ENCODE assay signal across 1 cellular context in the genomic region with DNA sequence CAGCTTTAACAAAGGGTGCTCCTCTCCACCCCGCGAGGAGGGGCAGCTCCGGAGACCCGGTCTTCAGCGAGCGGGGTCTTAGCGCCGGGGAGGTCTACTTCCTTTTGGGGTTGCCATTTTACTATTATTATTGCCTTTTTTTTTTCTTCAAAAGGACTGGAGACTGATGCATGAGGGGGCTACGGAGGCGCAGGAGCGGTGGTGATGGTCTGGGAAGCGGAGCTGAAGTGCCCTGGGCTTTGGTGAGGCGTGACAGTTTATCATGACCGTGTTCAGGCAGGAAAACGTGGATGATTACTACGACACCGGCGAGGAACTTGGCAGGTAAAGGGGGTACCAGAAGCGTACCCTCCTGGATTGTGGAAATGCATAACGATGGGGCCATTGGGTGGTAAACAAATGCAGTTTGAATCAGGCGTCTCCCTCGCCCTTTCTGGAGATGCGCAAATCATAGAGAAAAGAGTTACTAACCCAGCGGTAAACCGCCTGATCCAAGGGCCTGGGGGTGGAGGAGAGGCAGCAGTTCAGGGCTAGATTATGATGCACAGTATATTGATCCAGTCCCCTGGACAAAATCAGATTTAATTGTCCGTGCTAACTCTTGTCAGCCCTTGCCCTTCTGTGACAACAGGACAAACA.
TF ChIP-seq lines count a peak whose summit lies in the region.

No MANE protein-coding gene starts in this region.

TF ChIP-seq in HepG2, 621 proteins besides CTCF, POLR2A, EP300 and RAD21 (continued from another document):
- TF ChIP-seq, protein P1, sequence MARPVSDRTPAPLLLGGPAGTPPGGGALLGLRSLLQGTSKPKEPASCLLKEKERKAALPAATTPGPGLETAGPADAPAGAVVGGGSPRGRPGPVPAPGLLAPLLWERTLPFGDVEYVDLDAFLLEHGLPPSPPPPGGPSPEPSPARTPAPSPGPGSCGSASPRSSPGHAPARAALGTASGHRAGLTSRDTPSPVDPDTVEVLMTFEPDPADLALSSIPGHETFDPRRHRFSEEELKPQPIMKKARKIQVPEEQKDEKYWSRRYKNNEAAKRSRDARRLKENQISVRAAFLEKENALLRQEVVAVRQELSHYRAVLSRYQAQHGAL (CRISPR knock-in tag; IDR thresholded peaks at IDR 0.05; ENCODE audit: not compliant biosample characterization): no peak
- TF ChIP-seq, protein P2, sequence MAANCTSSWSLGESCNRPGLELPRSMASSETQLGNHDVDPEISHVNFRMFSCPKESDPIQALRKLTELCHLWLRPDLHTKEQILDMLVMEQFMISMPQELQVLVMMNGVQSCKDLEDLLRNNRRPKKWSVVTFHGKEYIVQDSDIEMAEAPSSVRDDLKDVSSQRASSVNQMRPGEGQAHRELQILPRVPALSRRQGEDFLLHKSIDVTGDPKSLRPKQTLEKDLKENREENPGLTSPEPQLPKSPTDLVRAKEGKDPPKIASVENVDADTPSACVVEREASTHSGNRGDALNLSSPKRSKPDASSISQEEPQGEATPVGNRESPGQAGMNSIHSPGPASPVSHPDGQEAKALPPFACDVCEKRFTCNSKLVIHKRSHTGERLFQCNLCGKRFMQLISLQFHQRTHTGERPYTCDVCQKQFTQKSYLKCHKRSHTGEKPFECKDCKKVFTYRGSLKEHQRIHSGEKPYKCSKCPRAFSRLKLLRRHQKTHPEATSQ (CRISPR knock-in tag; IDR thresholded peaks at IDR 0.05; ENCODE audit: borderline replicate concordance): no peak
- TF ChIP-seq DMAP1 (CRISPR knock-in tag; IDR thresholded peaks at IDR 0.05): 0 out of 2 replicates have a peak, but pooled peaks have one; percentile 5
- peak; percentile 58; the same call in 1 of the 2 replicates for TF ChIP-seq ELF4 (CRISPR knock-in tag; IDR thresholded peaks at IDR 0.05; ENCODE audit: borderline replicate concordance)
- 0 out of 2 replicates have a peak, but pooled peaks have one; percentile 3 for TF ChIP-seq ZNF253 (CRISPR knock-in tag; IDR thresholded peaks at IDR 0.05; ENCODE audit: borderline replicate concordance)
- no peak for TF ChIP-seq ZFP37 (CRISPR knock-in tag; IDR thresholded peaks at IDR 0.05; ENCODE audit: borderline replicate concordance)
- TF ChIP-seq TGIF2 (CRISPR knock-in tag; IDR thresholded peaks at IDR 0.05): 0 out of 2 replicates have a peak, but pooled peaks have one; percentile 15
- TF ChIP-seq, protein P3, sequence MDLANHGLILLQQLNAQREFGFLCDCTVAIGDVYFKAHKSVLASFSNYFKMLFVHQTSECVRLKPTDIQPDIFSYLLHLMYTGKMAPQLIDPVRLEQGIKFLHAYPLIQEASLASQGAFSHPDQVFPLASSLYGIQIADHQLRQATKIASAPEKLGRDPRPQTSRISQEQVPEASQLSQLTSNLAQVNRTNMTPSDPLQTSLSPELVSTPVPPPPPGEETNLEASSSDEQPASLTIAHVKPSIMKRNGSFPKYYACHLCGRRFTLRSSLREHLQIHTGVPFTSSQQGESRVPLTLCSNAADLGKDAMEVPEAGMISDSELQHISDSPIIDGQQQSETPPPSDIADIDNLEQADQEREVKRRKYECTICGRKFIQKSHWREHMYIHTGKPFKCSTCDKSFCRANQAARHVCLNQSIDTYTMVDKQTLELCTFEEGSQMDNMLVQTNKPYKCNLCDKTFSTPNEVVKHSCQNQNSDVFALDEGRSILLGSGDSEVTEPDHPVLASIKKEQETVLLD (CRISPR knock-in tag; IDR thresholded peaks at IDR 0.05; ENCODE audit: low read depth): no peak
- no peak for TF ChIP-seq KDM3A (CRISPR knock-in tag; IDR thresholded peaks at IDR 0.05; ENCODE audit: low read depth)
- 0 out of 2 replicates have a peak, but pooled peaks have one; percentile 12 for TF ChIP-seq ZNF605 (CRISPR knock-in tag; IDR thresholded peaks at IDR 0.05)
- no peak for TF ChIP-seq FOXO1 (CRISPR knock-in tag; IDR thresholded peaks at IDR 0.05)
- TF ChIP-seq ZNF672 (CRISPR knock-in tag; IDR thresholded peaks at IDR 0.05): no peak
- TF ChIP-seq ZNF772 (CRISPR knock-in tag; IDR thresholded peaks at IDR 0.05): 0 out of 2 replicates have a peak, but pooled peaks have one; percentile 2
- no peak for TF ChIP-seq SIX4 (CRISPR knock-in tag; IDR thresholded peaks at IDR 0.05)
- 0 out of 2 replicates have a peak, but pooled peaks have one; percentile 11 for TF ChIP-seq ONECUT2 (CRISPR knock-in tag; IDR thresholded peaks at IDR 0.05)
- TF ChIP-seq ZNF83 (CRISPR knock-in tag; IDR thresholded peaks at IDR 0.05; ENCODE audit: borderline replicate concordance): no peak
- TF ChIP-seq ELF3 (CRISPR knock-in tag; IDR thresholded peaks at IDR 0.05): no peak
- no peak for TF ChIP-seq ZFP62 (CRISPR knock-in tag; IDR thresholded peaks at IDR 0.05)
- TF ChIP-seq, protein P4, sequence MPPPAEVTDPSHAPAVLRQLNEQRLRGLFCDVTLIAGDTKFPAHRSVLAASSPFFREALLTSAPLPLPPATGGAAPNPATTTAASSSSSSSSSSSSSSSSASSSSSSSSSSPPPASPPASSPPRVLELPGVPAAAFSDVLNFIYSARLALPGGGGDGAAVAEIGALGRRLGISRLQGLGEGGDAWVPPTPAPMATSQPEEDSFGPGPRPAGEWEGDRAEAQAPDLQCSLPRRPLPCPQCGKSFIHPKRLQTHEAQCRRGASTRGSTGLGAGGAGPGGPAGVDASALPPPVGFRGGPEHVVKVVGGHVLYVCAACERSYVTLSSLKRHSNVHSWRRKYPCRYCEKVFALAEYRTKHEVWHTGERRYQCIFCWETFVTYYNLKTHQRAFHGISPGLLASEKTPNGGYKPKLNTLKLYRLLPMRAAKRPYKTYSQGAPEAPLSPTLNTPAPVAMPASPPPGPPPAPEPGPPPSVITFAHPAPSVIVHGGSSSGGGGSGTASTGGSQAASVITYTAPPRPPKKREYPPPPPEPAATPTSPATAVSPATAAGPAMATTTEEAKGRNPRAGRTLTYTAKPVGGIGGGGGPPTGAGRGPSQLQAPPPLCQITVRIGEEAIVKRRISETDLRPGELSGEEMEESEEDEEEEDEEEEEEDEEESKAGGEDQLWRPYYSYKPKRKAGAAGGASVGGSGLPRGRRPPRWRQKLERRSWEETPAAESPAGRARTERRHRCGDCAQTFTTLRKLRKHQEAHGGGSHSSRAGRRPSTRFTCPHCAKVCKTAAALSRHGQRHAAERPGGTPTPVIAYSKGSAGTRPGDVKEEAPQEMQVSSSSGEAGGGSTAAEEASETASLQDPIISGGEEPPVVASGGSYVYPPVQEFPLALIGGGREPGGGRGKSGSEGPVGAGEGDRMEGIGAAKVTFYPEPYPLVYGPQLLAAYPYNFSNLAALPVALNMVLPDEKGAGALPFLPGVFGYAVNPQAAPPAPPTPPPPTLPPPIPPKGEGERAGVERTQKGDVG (CRISPR knock-in tag; IDR thresholded peaks at IDR 0.05; ENCODE audit: borderline replicate concordance): peak; percentile 31; the same call in 1 of the 2 replicates
- TF ChIP-seq ZNF564 (CRISPR knock-in tag; IDR thresholded peaks at IDR 0.05): 0 out of 2 replicates have a peak, but pooled peaks have one; percentile 15
- TF ChIP-seq, protein P5, sequence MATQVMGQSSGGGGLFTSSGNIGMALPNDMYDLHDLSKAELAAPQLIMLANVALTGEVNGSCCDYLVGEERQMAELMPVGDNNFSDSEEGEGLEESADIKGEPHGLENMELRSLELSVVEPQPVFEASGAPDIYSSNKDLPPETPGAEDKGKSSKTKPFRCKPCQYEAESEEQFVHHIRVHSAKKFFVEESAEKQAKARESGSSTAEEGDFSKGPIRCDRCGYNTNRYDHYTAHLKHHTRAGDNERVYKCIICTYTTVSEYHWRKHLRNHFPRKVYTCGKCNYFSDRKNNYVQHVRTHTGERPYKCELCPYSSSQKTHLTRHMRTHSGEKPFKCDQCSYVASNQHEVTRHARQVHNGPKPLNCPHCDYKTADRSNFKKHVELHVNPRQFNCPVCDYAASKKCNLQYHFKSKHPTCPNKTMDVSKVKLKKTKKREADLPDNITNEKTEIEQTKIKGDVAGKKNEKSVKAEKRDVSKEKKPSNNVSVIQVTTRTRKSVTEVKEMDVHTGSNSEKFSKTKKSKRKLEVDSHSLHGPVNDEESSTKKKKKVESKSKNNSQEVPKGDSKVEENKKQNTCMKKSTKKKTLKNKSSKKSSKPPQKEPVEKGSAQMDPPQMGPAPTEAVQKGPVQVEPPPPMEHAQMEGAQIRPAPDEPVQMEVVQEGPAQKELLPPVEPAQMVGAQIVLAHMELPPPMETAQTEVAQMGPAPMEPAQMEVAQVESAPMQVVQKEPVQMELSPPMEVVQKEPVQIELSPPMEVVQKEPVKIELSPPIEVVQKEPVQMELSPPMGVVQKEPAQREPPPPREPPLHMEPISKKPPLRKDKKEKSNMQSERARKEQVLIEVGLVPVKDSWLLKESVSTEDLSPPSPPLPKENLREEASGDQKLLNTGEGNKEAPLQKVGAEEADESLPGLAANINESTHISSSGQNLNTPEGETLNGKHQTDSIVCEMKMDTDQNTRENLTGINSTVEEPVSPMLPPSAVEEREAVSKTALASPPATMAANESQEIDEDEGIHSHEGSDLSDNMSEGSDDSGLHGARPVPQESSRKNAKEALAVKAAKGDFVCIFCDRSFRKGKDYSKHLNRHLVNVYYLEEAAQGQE (IDR thresholded peaks at IDR 0.05; ENCODE audit: borderline replicate concordance in 1 of 2, low read depth in 1 of 2, low read length in 2 of 2): no peak
- no peak for TF ChIP-seq SNRNP70 (IDR thresholded peaks at IDR 0.05; ENCODE audit: low read depth, low read length)
- TF ChIP-seq SRY (CRISPR knock-in tag; IDR thresholded peaks at IDR 0.05): no peak
- TF ChIP-seq GATAD2A (CRISPR knock-in tag; IDR thresholded peaks at IDR 0.05): peak; percentile 9; the same call in 1 of the 2 replicates
- no peak for TF ChIP-seq MZF1 (CRISPR knock-in tag; IDR thresholded peaks at IDR 0.05; ENCODE audit: borderline replicate concordance)
- TF ChIP-seq ZNF782 (CRISPR knock-in tag; IDR thresholded peaks at IDR 0.05; ENCODE audit: borderline replicate concordance): no peak
- no peak for TF ChIP-seq SUZ12 (IDR thresholded peaks at IDR 0.05; ENCODE audit: low read depth, low read length)
